ENCODE assay signal across 11 cellular contexts in the genomic region with DNA sequence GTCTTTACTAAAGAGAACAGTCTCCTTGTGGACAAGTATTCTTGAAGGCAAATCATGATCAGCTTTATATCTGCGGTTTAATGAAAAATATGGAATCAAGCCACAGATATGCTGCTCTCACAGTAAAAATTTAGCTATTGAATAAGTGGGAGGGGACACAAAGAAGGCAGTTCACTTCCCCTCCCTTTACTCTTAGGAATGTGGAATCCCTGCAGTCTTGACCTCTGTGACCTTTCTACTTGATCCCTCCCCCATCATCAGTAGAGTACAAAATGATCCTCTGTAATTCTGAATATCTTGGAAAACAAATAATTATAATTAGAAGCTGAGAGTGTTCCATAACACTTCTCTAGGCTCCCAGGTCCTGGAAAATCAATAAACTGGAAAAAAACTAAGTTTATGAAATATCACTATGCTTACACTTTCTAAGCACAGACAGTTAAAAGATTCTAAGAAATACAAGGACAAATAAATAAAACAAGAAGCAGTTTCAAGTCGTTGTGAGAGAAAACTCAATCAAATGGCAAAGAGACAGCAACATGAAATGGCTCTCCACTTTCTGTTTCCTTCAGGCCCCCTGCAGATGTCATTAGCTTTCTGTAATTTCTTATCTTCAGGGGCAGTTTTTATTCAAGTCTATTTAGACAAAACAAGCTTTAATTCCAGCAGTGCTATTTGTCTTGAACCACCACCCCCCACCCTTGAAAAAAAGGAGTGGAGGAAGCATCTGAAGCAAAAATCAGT.
DNase-seq lines count a peak whose midpoint lies in the region; FAIRE-seq and TF ChIP-seq lines count a peak whose summit lies in the region.
"Had no signal": no experiment of that assay in that cellular context is flagged by ENCODE, and none has a peak within 500 bp of the region (broad histone marks: within the 10 kb centered on the region; RNA-seq: fewer than 3 reads in every experiment).

No MANE protein-coding gene starts in this region.

- no TSS peak for BruUV-seq in Caco-2 (replicated peaks; lab: Mats Ljungman, UMichigan)

- intact Hi-C loops in activated CD4-positive, alpha-beta memory T cell treated with anti-CD3 and anti-CD28 coated beads for 36 hours (cut with micrococcal nuclease), result no loop called here
- intact Hi-C loops in Caco-2 (cut with micrococcal nuclease; ENCODE audit: unreplicated experiment), result no loop called here

- H3K27me3 Mint-ChIP-seq in astrocyte (ENCODE audit: low read depth, unreplicated experiment) (no peaks in the 10 kb centered on the region), Caco-2 (ENCODE audit: insufficient read depth, unreplicated experiment) (no peaks in the 10 kb centered on the region)
- H3K27me3 Mint-ChIP-seq in activated CD4-positive, alpha-beta memory T cell treated with anti-CD3 and anti-CD28 coated beads for 36 hours, result no peaks in the 10 kb centered on the region
- H3K27me3 Mint-ChIP-seq: activated naive CD8-positive, alpha-beta T cell treated with anti-CD3 and anti-CD28 coated beads, Interleukin-2, amount 50 U/mL, for 24 hours had no signal

- TF ChIP-seq CTCF in astrocyte (IDR thresholded peaks at IDR 0.05; ENCODE audit: insufficient read depth, low read depth, low read length) (no peak), smooth muscle cell (IDR thresholded peaks at IDR 0.05; ENCODE audit: borderline replicate concordance, insufficient read depth, poor library complexity, severe bottlenecking) (no peak), Caco-2 (IDR thresholded peaks at IDR 0.05; ENCODE audit: insufficient read depth in 1 of 2, low read depth in 1 of 2, low read length in 1 of 2, severe bottlenecking in 1 of 2, unreplicated experiment in 1 of 2) (no peak)

- H3K27ac ChIP-seq in HUES64 (ENCODE audit: low read depth, low read length), result peak overlapping the region; percentile 54
- H3K27ac ChIP-seq in astrocyte (ENCODE audit: low read depth, low read length), result peak overlapping the region; percentile 66
- H3K27ac ChIP-seq in smooth muscle cell (ENCODE audit: low read depth), result peak overlapping the region; percentile 61

- no peak overlapping the region for H2AFZ ChIP-seq in astrocyte (ENCODE audit: low read depth, low read length)
- H2AFZ ChIP-seq in smooth muscle cell (ENCODE audit: low read depth), result no peak overlapping the region

- peaks cover 37% of the 10 kb centered on the region for H3K4me1 Mint-ChIP-seq in astrocyte (ENCODE audit: low read depth, unreplicated experiment)
- H3K4me1 Mint-ChIP-seq in activated CD4-positive, alpha-beta memory T cell treated with anti-CD3 and anti-CD28 coated beads for 36 hours (ENCODE audit: low read depth), result no peaks in the 10 kb centered on the region
- peaks cover 10% of the 10 kb centered on the region for H3K4me1 Mint-ChIP-seq in Caco-2 (ENCODE audit: low read depth, unreplicated experiment)

- H3K9me3 ChIP-seq in HUES64 (ENCODE audit: insufficient read depth, low read depth, low read length), result no peaks in the 10 kb centered on the region
- peaks cover 7% of the 10 kb centered on the region for H3K9me3 ChIP-seq in astrocyte (ENCODE audit: insufficient read depth, low read depth, low read length)
- no peaks in the 10 kb centered on the region for H3K9me3 ChIP-seq in smooth muscle cell (replicated peaks; ENCODE audit: low read depth)
- no peaks in the 10 kb centered on the region for H3K9me3 ChIP-seq in Caco-2

- H3K9me3 Mint-ChIP-seq in astrocyte (ENCODE audit: unreplicated experiment) (peaks cover 18% of the 10 kb centered on the region), Caco-2 (ENCODE audit: unreplicated experiment) (no peaks in the 10 kb centered on the region)
- H3K9me3 Mint-ChIP-seq in activated CD4-positive, alpha-beta memory T cell treated with anti-CD3 and anti-CD28 coated beads for 36 hours, result no peaks in the 10 kb centered on the region
- H3K9me3 Mint-ChIP-seq: activated naive CD8-positive, alpha-beta T cell treated with anti-CD3 and anti-CD28 coated beads, Interleukin-2, amount 50 U/mL, for 24 hours had no signal

- CTCF ChIA-PET in activated CD4-positive, alpha-beta memory T cell treated with anti-CD3 and anti-CD28 coated beads for 36 hours (lab: Charles Lee), result interaction anchor here (2.7 kb wide), 1 partner anchor 21 kb away, joined by 7 read pairs; no protein-coding TSS in a partner anchor
- CTCF ChIA-PET in Caco-2 (lab: Charles Lee), result no interaction called here

- WGBS in HUES64, result 50% methylated on average over 2 of the region's 2 CpGs
- 64% methylated on average over 2 of the region's 2 CpGs for WGBS in smooth muscle cell (ENCODE audit: low lambda C conversion rate)

- peak overlapping the region; percentile 93 for H3K27ac Mint-ChIP-seq in astrocyte (ENCODE audit: unreplicated experiment)
- no peak overlapping the region for H3K27ac Mint-ChIP-seq in activated CD4-positive, alpha-beta memory T cell treated with anti-CD3 and anti-CD28 coated beads for 36 hours
- no peak overlapping the region for H3K27ac Mint-ChIP-seq in Caco-2 (ENCODE audit: unreplicated experiment)
- H3K27ac Mint-ChIP-seq: activated naive CD8-positive, alpha-beta T cell treated with anti-CD3 and anti-CD28 coated beads, Interleukin-2, amount 50 U/mL, for 24 hours had no signal

- peak; percentile 21 for DNase-seq in astrocyte (ENCODE audit: low read depth)
- DNase-seq in iris pigment epithelial cell (ENCODE audit: low read depth), result peak; percentile 45
- DNase-seq in smooth muscle cell (lab: John Stamatoyannopoulos, UW; ENCODE audit: unreplicated experiment), result no peak
- no peak for DNase-seq in HUDEP-2 (lab: John Stamatoyannopoulos, UW; ENCODE audit: unreplicated experiment in 76 of 76)
- DNase-seq in activated CD4-positive, alpha-beta memory T cell treated with anti-CD3 and anti-CD28 coated beads for 36 hours, result no peak
- no peak for DNase-seq in Caco-2
- no peak for DNase-seq in activated CD4-positive, alpha-beta T cell treated with anti-CD3 and anti-CD28 coated beads for 4 hours
- DNase-seq: activated naive CD8-positive, alpha-beta T cell treated with anti-CD3 and anti-CD28 coated beads, Interleukin-2, amount 50 U/mL, for 24 hours; NCI-H510A; SHP77 had no signal

- H3K4me3 Mint-ChIP-seq in astrocyte (ENCODE audit: unreplicated experiment) (peak overlapping the region; percentile 58), Caco-2 (ENCODE audit: unreplicated experiment) (no peak overlapping the region)
- no peak overlapping the region for H3K4me3 Mint-ChIP-seq in activated CD4-positive, alpha-beta memory T cell treated with anti-CD3 and anti-CD28 coated beads for 36 hours
- H3K4me3 Mint-ChIP-seq: activated naive CD8-positive, alpha-beta T cell treated with anti-CD3 and anti-CD28 coated beads, Interleukin-2, amount 50 U/mL, for 24 hours had no signal

- peaks cover 4% of the 10 kb centered on the region for H3F3A ChIP-seq in smooth muscle cell (ENCODE audit: low read depth)

- H3K36me3 ChIP-seq in HUES64 (ENCODE audit: insufficient read depth, low read length) (no peaks in the 10 kb centered on the region), astrocyte (ENCODE audit: insufficient read depth, low read length) (no peaks in the 10 kb centered on the region), smooth muscle cell (ENCODE audit: low read depth) (no peaks in the 10 kb centered on the region), Caco-2 (ENCODE audit: control insufficient read depth, insufficient read depth, low read length) (no peaks in the 10 kb centered on the region)

- H3K4me2 ChIP-seq in astrocyte (ENCODE audit: low read length) (peak overlapping the region; percentile 70), smooth muscle cell (peak overlapping the region; percentile 70)

- peak overlapping the region; percentile 27; the same call in 1 of the 2 replicates for H3K9ac ChIP-seq in HUES64 (ENCODE audit: low read depth, low read length)
- H3K9ac ChIP-seq in astrocyte (ENCODE audit: low read length), result peak overlapping the region; percentile 30
- H3K9ac ChIP-seq in smooth muscle cell (ENCODE audit: low read depth), result no peak overlapping the region

- H3K79me2 ChIP-seq in astrocyte (ENCODE audit: insufficient read depth, low read length) (no peaks in the 10 kb centered on the region), smooth muscle cell (ENCODE audit: low read depth) (no peaks in the 10 kb centered on the region)

- H4K20me1 ChIP-seq in astrocyte (ENCODE audit: insufficient read depth, low read length) (no peaks in the 10 kb centered on the region), smooth muscle cell (ENCODE audit: low read depth) (no peaks in the 10 kb centered on the region)

- H3K4me3 ChIP-seq in HUES64 (ENCODE audit: low read length) (no peak overlapping the region), astrocyte (ENCODE audit: insufficient read depth, low read depth, low read length) (no peak overlapping the region), smooth muscle cell (no peak overlapping the region), Caco-2 (ENCODE audit: low read depth, low read length) (no peak overlapping the region)

- POLR2A ChIA-PET in activated CD4-positive, alpha-beta memory T cell treated with anti-CD3 and anti-CD28 coated beads for 36 hours (lab: Charles Lee), result no interaction called here
- POLR2A ChIA-PET in Caco-2 (lab: Charles Lee), result no interaction called here

- FAIRE-seq in astrocyte (lab: Jason Lieb, UNC), result peak; percentile 81

- no peaks in the 10 kb centered on the region for H3K27me3 ChIP-seq in HUES64 (ENCODE audit: insufficient read depth, low read length)
- H3K27me3 ChIP-seq in astrocyte (ENCODE audit: insufficient read depth, low read length), result no peaks in the 10 kb centered on the region
- H3K27me3 ChIP-seq in smooth muscle cell (ENCODE audit: low read depth), result no peaks in the 10 kb centered on the region
- H3K27me3 ChIP-seq in Caco-2 (replicated peaks; ENCODE audit: control insufficient read depth, insufficient read depth, low read length), result no peaks in the 10 kb centered on the region

- peaks cover 55% of the 10 kb centered on the region for H3K4me1 ChIP-seq in HUES64 (ENCODE audit: insufficient read depth, low read length)
- H3K4me1 ChIP-seq in astrocyte (ENCODE audit: insufficient read depth, low read length), result peaks cover 20% of the 10 kb centered on the region
- H3K4me1 ChIP-seq in smooth muscle cell (ENCODE audit: low read depth), result peaks cover 65% of the 10 kb centered on the region
- H3K4me1 ChIP-seq in Caco-2, result no peaks in the 10 kb centered on the region

- peaks cover 15% of the 10 kb centered on the region for H3K36me3 Mint-ChIP-seq in astrocyte (ENCODE audit: low read depth, unreplicated experiment)
- no peaks in the 10 kb centered on the region for H3K36me3 Mint-ChIP-seq in activated CD4-positive, alpha-beta memory T cell treated with anti-CD3 and anti-CD28 coated beads for 36 hours
- H3K36me3 Mint-ChIP-seq in Caco-2 (ENCODE audit: insufficient read depth, unreplicated experiment), result no peaks in the 10 kb centered on the region

Comparison
In these comparisons a context has a peak if more than half of its experiments do, and no peak if none do; other contexts are left out.
1. DNase-seq: peak in astrocyte (single experiment) and iris pigment epithelial cell (single experiment); none in smooth muscle cell (single experiment), HUDEP-2 (0 of 76), activated CD4-positive, alpha-beta memory T cell treated with anti-CD3 and anti-CD28 coated beads for 36 hours (single experiment), Caco-2 (0 of 2) and activated CD4-positive, alpha-beta T cell treated with anti-CD3 and anti-CD28 coated beads for 4 hours (0 of 2).
2. Peak in every context shown above with its lines, with median percentiles within 50 percentile points of each other: H3K27ac ChIP-seq.